24 cellular contexts compared by ENCODE assay signal in the genomic region with DNA sequence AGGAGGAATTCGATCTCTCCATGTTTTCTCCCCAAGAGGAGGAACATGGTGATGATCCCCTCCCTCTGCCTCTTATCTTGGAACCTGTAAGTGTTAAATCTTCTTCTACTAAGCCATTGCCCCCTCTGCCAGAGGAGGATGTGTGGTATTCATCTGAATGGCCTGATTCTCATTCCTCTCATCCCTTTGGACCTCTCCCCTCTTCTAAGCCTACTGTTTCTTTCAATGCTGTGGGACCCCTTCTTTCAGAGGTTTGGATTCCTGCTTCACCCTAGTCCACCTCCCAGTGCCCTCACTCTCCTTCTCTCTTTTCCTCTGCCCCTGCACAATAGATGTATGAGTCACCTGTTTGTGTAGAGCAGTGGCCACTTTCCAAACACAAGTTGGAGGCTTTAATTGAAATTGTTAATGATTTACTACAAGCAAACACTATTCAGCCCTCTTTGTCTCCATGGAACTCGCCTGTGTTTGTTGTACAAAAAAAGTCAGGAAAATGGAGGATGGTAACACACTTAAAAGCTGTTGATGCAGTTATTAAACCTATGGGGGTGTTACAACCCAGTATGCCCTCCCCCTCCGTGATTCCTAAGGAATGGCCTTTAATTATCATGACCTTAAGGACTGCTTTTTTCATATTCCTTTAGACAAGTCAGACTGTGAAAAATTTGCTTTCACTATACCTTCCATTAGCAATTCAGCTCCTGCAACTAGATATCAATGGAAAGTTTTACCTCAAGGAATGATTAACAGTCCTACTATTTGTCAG.
DNase-seq lines count a peak whose midpoint lies in the region; ATAC-seq and TF ChIP-seq lines count a peak whose summit lies in the region.
"Had no signal": no experiment of that assay in that cellular context is flagged by ENCODE, and none has a peak within 500 bp of the region (broad histone marks: within the 10 kb centered on the region; RNA-seq: fewer than 3 reads in every experiment).

No MANE protein-coding gene starts in this region.

- peaks cover 4% of the 10 kb centered on the region; the same call in 1 of the 2 replicates for H3K9me3 ChIP-seq in PC-9 (ENCODE audit: insufficient read depth, low read depth)
- H3K9me3 ChIP-seq: tibial artery had no signal

- H3K9me2 ChIP-seq in PC-9 (ENCODE audit: insufficient read depth) = no peaks in the 10 kb centered on the region

- H3K9me3 Mint-ChIP-seq in activated naive CD4-positive, alpha-beta T cell treated with anti-CD3 and anti-CD28 coated beads, Interleukin-2, amount 50 U/mL, for 72 hours = peaks cover 6% of the 10 kb centered on the region in 2 donors

- H3K27me3 ChIP-seq in PC-9 (ENCODE audit: insufficient read depth, low read depth) = no peaks in the 10 kb centered on the region
- H3K27me3 ChIP-seq: brain microvascular endothelial cell, tibial artery had no signal

- CTCF ChIA-PET in PC-9 (lab: Charles Lee) = no interaction called here

- no peak overlapping the region for H3K27ac Mint-ChIP-seq in activated naive CD4-positive, alpha-beta T cell treated with anti-CD3 and anti-CD28 coated beads, Interleukin-2, amount 50 U/mL, for 72 hours
- H3K27ac Mint-ChIP-seq: activated CD4-positive, alpha-beta T cell treated with anti-CD3 and anti-CD28 coated beads for 36 hours; activated T-cell treated with anti-CD3 and anti-CD28 coated beads, Interleukin-2, amount 50 U/mL, for 24 hours; stimulated activated naive CD8-positive, alpha-beta T cell treated with anti-CD3 and anti-CD28 coated beads, Interleukin-15, amount 100 ng/mL, for 72 hours had no signal

- peak overlapping the region; percentile 57 for H3K4me2 ChIP-seq in PC-9

- no peak for TF ChIP-seq POLR2A in GM18505 (IDR thresholded peaks at IDR 0.05; ENCODE audit: borderline replicate concordance, extremely low read depth, insufficient read depth, insufficient read length)

- H3K79me2 ChIP-seq in PC-9 (ENCODE audit: low read depth) = no peaks in the 10 kb centered on the region

- peaks cover 31% of the 10 kb centered on the region for H3K4me1 ChIP-seq in PC-9 (replicated peaks; ENCODE audit: insufficient read depth)
- H3K4me1 ChIP-seq: tibial artery had no signal

- H3K27ac ChIP-seq in PC-9 = no peak overlapping the region
- H3K27ac ChIP-seq: brain microvascular endothelial cell, SK-N-MC, tibial artery had no signal

- intact Hi-C loops in PC-9 (cut with micrococcal nuclease; ENCODE audit: unreplicated experiment) = no loop called here

- H3K4me3 ChIP-seq in PC-9 = no peak overlapping the region
- H3K4me3 ChIP-seq: SK-N-MC, tibial artery had no signal

- no TSS peak for BruUV-seq in PC-9 (replicated peaks; lab: Mats Ljungman, UMichigan)

- peaks cover 0 to 9% of the 10 kb centered on the region in 2 donors for H3K36me3 Mint-ChIP-seq in activated naive CD4-positive, alpha-beta T cell treated with anti-CD3 and anti-CD28 coated beads, Interleukin-2, amount 50 U/mL, for 72 hours

- POLR2A ChIA-PET in PC-9 (lab: Charles Lee; ENCODE audit: unreplicated experiment) = no interaction called here

- peaks cover 8% of the 10 kb centered on the region; the same call in 1 of the 2 replicates for H3F3A ChIP-seq in PC-9 (ENCODE audit: insufficient read depth, low read depth)

- no peak for TF ChIP-seq CTCF in PC-9 (conservative IDR thresholded peaks at IDR 0.05)

- DNase-seq in COLO668 (lab: John Stamatoyannopoulos, UW; ENCODE audit: unreplicated experiment) = peak; percentile 25
- no peak for DNase-seq in PC-9
- peak; percentile 86 for DNase-seq in kidney glomerular epithelial cell (lab: John Stamatoyannopoulos, UW)
- peak; percentile 96 for DNase-seq in renal cortical epithelial cell (ENCODE audit: low read depth)
- DNase-seq in KG1 (lab: John Stamatoyannopoulos, UW) = no peak
- DNase-seq in activated naive CD4-positive, alpha-beta T cell treated with anti-CD3 and anti-CD28 coated beads, Interleukin-2, amount 50 U/mL, for 72 hours (ENCODE audit: low spot score in 2 of 2) = no peak
- DNase-seq: activated CD4-positive, alpha-beta T cell treated with anti-CD3 and anti-CD28 coated beads for 36 hours; activated T-cell treated with anti-CD3 and anti-CD28 coated beads, Interleukin-2, amount 50 U/mL, for 24 hours; brain microvascular endothelial cell; C1 segment of cervical spinal cord; erythroblast; foreskin fibroblast; mammary epithelial cell; NCI-H1092; NCI-H1930; NCI-H2227 treated with DMSO at 0.1 percent for 48 hours; NCI-H748 treated with DMSO at 0.1 percent for 48 hours; stimulated activated CD4-positive, alpha-beta T cell treated with anti-CD3 and anti-CD28 coated beads, Interleukin-15, amount 100 ng/mL, for 24 hours; stimulated activated naive CD8-positive, alpha-beta T cell treated with anti-CD3 and anti-CD28 coated beads, Interleukin-15, amount 100 ng/mL, for 72 hours; T-helper 2 cell; tibial artery had no signal

- no peak overlapping the region for H2AFZ ChIP-seq in PC-9

- no peaks in the 10 kb centered on the region for H3K36me3 ChIP-seq in PC-9 (ENCODE audit: low read depth)
- H3K36me3 ChIP-seq: brain microvascular endothelial cell, tibial artery had no signal

- ATAC-seq in GM19397 (IDR thresholded peaks at IDR 0.05; ENCODE audit: unreplicated experiment) (no peak), GM18505 (IDR thresholded peaks at IDR 0.05; ENCODE audit: unreplicated experiment) (no peak)
- ATAC-seq in activated naive CD4-positive, alpha-beta T cell treated with anti-CD3 and anti-CD28 coated beads, Interleukin-2, amount 50 U/mL, for 72 hours = no peak
- ATAC-seq: activated CD4-positive, alpha-beta T cell treated with anti-CD3 and anti-CD28 coated beads for 36 hours; stimulated activated naive CD8-positive, alpha-beta T cell treated with anti-CD3 and anti-CD28 coated beads, Interleukin-15, amount 100 ng/mL, for 72 hours had no signal

- H4K20me1 ChIP-seq in PC-9 (ENCODE audit: insufficient read depth) = no peaks in the 10 kb centered on the region

Comparison
In these comparisons a context has a peak if more than half of its experiments do, and no peak if none do; other contexts are left out.
1. DNase-seq: peak in COLO668 (single experiment), kidney glomerular epithelial cell (single experiment) and renal cortical epithelial cell (single experiment); none in PC-9 (0 of 2), KG1 (single experiment) and activated naive CD4-positive, alpha-beta T cell treated with anti-CD3 and anti-CD28 coated beads, Interleukin-2, amount 50 U/mL, for 72 hours (0 of 2).